In the genomic region with DNA sequence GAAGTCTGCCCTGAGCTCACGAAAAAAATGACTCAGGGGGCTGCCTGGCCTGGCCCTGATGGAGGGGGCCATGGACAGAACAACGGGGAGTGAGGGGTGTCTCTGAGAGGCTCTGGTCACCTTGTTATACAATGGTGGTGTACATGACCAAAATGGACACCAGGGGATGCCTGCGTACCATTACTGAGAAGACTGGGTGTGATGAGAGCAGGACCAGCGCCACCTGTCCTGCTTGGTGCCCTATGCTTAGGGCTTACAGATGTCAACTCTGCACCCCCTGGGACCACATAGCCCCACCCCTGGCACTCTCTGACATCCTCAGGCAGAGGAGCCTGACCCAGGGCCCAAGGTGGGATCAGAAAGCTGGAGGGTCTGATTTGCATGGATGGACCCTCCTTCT, we compare ENCODE assay signal across 18 cellular contexts.
DNase-seq lines count a peak whose midpoint lies in the region; ATAC-seq, FAIRE-seq and TF ChIP-seq lines count a peak whose summit lies in the region.
"Had no signal": no experiment of that assay in that cellular context is flagged by ENCODE, and none has a peak within 500 bp of the region (broad histone marks: within the 10 kb centered on the region; RNA-seq: fewer than 3 reads in every experiment).

No MANE protein-coding gene starts in this region.

- H3K9me3 ChIP-seq in OCI-LY3 (ENCODE audit: insufficient read depth, low read length) (no peaks in the 10 kb centered on the region), upper lobe of right lung (no peaks in the 10 kb centered on the region)
- no peaks in the 10 kb centered on the region for H3K9me3 ChIP-seq in CD8-positive, alpha-beta memory T cell (ENCODE audit: low read length)
- H3K9me3 ChIP-seq: BE2C, esophagus squamous epithelium, left lung, spleen, thoracic aorta had no signal

- H3K4me3 ChIP-seq in OCI-LY3 (ENCODE audit: low read length), result no peak overlapping the region
- no peak overlapping the region for H3K4me3 ChIP-seq in fibroblast of the aortic adventitia (ENCODE audit: low read depth, low read length)
- no peak overlapping the region for H3K4me3 ChIP-seq in upper lobe of right lung
- no peak overlapping the region for H3K4me3 ChIP-seq in CD8-positive, alpha-beta memory T cell (ENCODE audit: low read length)
- H3K4me3 ChIP-seq: esophagus squamous epithelium, left lung, spleen, thoracic aorta had no signal

- no peaks in the 10 kb centered on the region for H3K9me3 Mint-ChIP-seq in CD8-positive, alpha-beta memory T cell
- no peaks in the 10 kb centered on the region for H3K9me3 Mint-ChIP-seq in Calu3 (ENCODE audit: low read depth, unreplicated experiment)

- no peak overlapping the region for H3K4me2 ChIP-seq in OCI-LY3 (ENCODE audit: low read length)

- H3K79me2 ChIP-seq in OCI-LY3 (ENCODE audit: low read length), result no peaks in the 10 kb centered on the region

- no peak overlapping the region for H3K27ac Mint-ChIP-seq in CD8-positive, alpha-beta memory T cell
- no peak overlapping the region for H3K27ac Mint-ChIP-seq in Calu3 (ENCODE audit: unreplicated experiment)

- TF ChIP-seq POLR2A in GM12891 (IDR thresholded peaks at IDR 0.05; ENCODE audit: low read depth, low read length), result no peak

- H3K27me3 ChIP-seq in OCI-LY3 (ENCODE audit: low read depth, low read length), result peaks cover 31% of the 10 kb centered on the region
- H3K27me3 ChIP-seq in upper lobe of right lung, result peaks cover 4% of the 10 kb centered on the region
- no peaks in the 10 kb centered on the region for H3K27me3 ChIP-seq in CD8-positive, alpha-beta memory T cell (ENCODE audit: insufficient read depth, low read length, poor library complexity, severe bottlenecking)

- H2AFZ ChIP-seq in OCI-LY3 (ENCODE audit: low read depth, low read length), result no peak overlapping the region

- H3K27ac ChIP-seq in OCI-LY3 (ENCODE audit: low read length) (no peak overlapping the region), upper lobe of right lung (no peak overlapping the region)
- H3K27ac ChIP-seq in CD8-positive, alpha-beta memory T cell (ENCODE audit: low read depth, low read length), result no peak overlapping the region
- H3K27ac ChIP-seq: esophagus squamous epithelium, left lung, spleen, thoracic aorta had no signal

- TF ChIP-seq CTCF in OCI-LY3 (IDR thresholded peaks at IDR 0.05; ENCODE audit: low read depth, low read length) (peak; percentile 34), fibroblast of the aortic adventitia (IDR thresholded peaks at IDR 0.05; ENCODE audit: insufficient read depth, low read length) (peak; percentile 5), upper lobe of right lung (IDR thresholded peaks at IDR 0.05) (no peak), Calu3 (IDR thresholded peaks at IDR 0.05; ENCODE audit: unreplicated experiment) (no peak)

- no peak overlapping the region for H3K4me3 Mint-ChIP-seq in CD8-positive, alpha-beta memory T cell
- H3K4me3 Mint-ChIP-seq in Calu3 (ENCODE audit: low read depth, unreplicated experiment), result no peak overlapping the region

- peak; percentile 24 for ATAC-seq in upper lobe of right lung
- no peak for ATAC-seq in GM18858 (IDR thresholded peaks at IDR 0.05; ENCODE audit: unreplicated experiment)
- ATAC-seq: left lung had no signal

- peak; percentile 74 for FAIRE-seq in GM12891 (lab: Jason Lieb, UNC)

- no peaks in the 10 kb centered on the region for H3K36me3 Mint-ChIP-seq in CD8-positive, alpha-beta memory T cell
- H3K36me3 Mint-ChIP-seq in Calu3 (ENCODE audit: insufficient read depth, unreplicated experiment), result no peaks in the 10 kb centered on the region

- no peak for DNase-seq in GM12891 (ENCODE audit: insufficient read length, low spot score)
- no peak for DNase-seq in fibroblast of the aortic adventitia (ENCODE audit: low read depth)
- DNase-seq in upper lobe of right lung, result no peak
- no peak for DNase-seq in CD8-positive, alpha-beta memory T cell
- no peak for DNase-seq in Calu3
- DNase-seq: activated CD4-positive, alpha-beta T cell treated with anti-CD3 and anti-CD28 coated beads, Interleukin-2, amount 50 U/mL, for 4 hours; activated naive CD4-positive, alpha-beta T cell; BE2C; central memory CD4-positive, alpha-beta T cell; esophagus squamous epithelium; left lung; NCI-H1930; NCI-H345; NK-92 treated with Interleukin-12 subunit alpha and Interleukin-12 subunit beta, amount 100 ng/mL, for 24 hours; spleen had no signal

- no peaks in the 10 kb centered on the region for H3K36me3 ChIP-seq in OCI-LY3 (replicated peaks; ENCODE audit: low read depth, low read length)
- H3K36me3 ChIP-seq in upper lobe of right lung, result no peaks in the 10 kb centered on the region
- no peaks in the 10 kb centered on the region for H3K36me3 ChIP-seq in CD8-positive, alpha-beta memory T cell (ENCODE audit: insufficient read depth, low read length)
- H3K36me3 ChIP-seq: BE2C, esophagus squamous epithelium, left lung, spleen, thoracic aorta had no signal

- CTCF ChIA-PET in CD8-positive, alpha-beta memory T cell (lab: Charles Lee), result no interaction called here
- CTCF ChIA-PET in Calu3 (lab: Charles Lee), result interaction anchor here (0.6 to 2.0 kb wide), 2 partner anchors 19 to 810 kb away, joined by 4 to 5 read pairs; no protein-coding TSS in a partner anchor

- H4K20me1 ChIP-seq in OCI-LY3 (ENCODE audit: insufficient read depth, low read length), result no peaks in the 10 kb centered on the region

- intact Hi-C loops in upper lobe of right lung (cut with DNase I) (no loop called here), Calu3 (cut with micrococcal nuclease; ENCODE audit: unreplicated experiment) (no loop called here)

- H3K4me1 Mint-ChIP-seq in CD8-positive, alpha-beta memory T cell, result no peaks in the 10 kb centered on the region
- H3K4me1 Mint-ChIP-seq in Calu3 (ENCODE audit: low read depth, unreplicated experiment), result no peaks in the 10 kb centered on the region

- BruUV-seq in Calu3 (replicated peaks; lab: Mats Ljungman, UMichigan), result no TSS peak

- no peak overlapping the region for H3K9ac ChIP-seq in OCI-LY3 (ENCODE audit: low read length)

- POLR2A ChIA-PET in CD8-positive, alpha-beta memory T cell (lab: Charles Lee), result no interaction called here

- H3K4me1 ChIP-seq in OCI-LY3 (ENCODE audit: low read length) (peaks cover 32% of the 10 kb centered on the region), upper lobe of right lung (no peaks in the 10 kb centered on the region)
- H3K4me1 ChIP-seq in CD8-positive, alpha-beta memory T cell (ENCODE audit: insufficient read depth, low read length), result no peaks in the 10 kb centered on the region
- H3K4me1 ChIP-seq: BE2C, esophagus squamous epithelium, left lung had no signal

- H3K27me3 Mint-ChIP-seq in CD8-positive, alpha-beta memory T cell, result peaks cover 9 to 24% of the 10 kb centered on the region in 2 donors
- H3K27me3 Mint-ChIP-seq in Calu3 (ENCODE audit: unreplicated experiment), result peaks cover 77% of the 10 kb centered on the region

TF ChIP-seq in GM12891, 5 proteins besides CTCF, POLR2A, EP300 and RAD21:
- TF ChIP-seq POU2F2 (IDR thresholded peaks at IDR 0.05; ENCODE audit: low read depth, low read length) (no peak), POLR2AphosphoS5 (IDR thresholded peaks at IDR 0.05; ENCODE audit: low read depth, low read length) (no peak), PAX5 (IDR thresholded peaks at IDR 0.05; ENCODE audit: insufficient read depth, low read length, severe bottlenecking) (no peak), TAF1 (IDR thresholded peaks at IDR 0.05; ENCODE audit: low read depth, low read length) (no peak), SPI1 (IDR thresholded peaks at IDR 0.05; ENCODE audit: low read depth, low read length) (no peak)

Comparison
In these comparisons a context has a peak if more than half of its experiments do, and no peak if none do; other contexts are left out.
1. CTCF ChIP-seq: peak in OCI-LY3 (single experiment) and fibroblast of the aortic adventitia (single experiment); none in upper lobe of right lung (single experiment) and Calu3 (single experiment).